Comparison of ENCODE assay signal across 16 cellular contexts in the genomic region with DNA sequence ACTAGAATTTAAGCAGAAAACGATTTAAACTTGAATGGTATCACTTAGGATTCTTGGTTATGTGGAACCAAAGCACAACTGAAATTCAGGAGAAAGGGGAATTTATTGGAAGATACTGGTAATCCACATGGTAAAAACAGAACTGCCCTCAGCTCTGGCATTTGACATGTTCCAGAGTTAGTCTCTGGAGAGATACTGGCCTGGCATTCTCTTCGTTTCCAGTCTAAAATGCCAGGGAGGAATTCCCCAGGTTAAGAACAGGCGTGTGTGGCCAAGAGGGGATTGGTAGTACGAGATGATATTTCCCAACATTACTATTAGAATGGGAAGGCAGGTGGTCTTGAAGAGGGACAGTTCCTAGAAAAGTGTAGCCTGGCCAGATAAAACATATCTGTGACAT.
DNase-seq lines count a peak whose midpoint lies in the region; ATAC-seq and TF ChIP-seq lines count a peak whose summit lies in the region.
"Had no signal": no experiment of that assay in that cellular context is flagged by ENCODE, and none has a peak within 500 bp of the region (broad histone marks: within the 10 kb centered on the region; RNA-seq: fewer than 3 reads in every experiment).

No MANE protein-coding gene starts in this region.

- no peaks in the 10 kb centered on the region for H3K9me2 ChIP-seq in hepatocyte (replicated peaks; ENCODE audit: insufficient read depth)

- H3K79me2 ChIP-seq in hepatocyte (no peaks in the 10 kb centered on the region), smooth muscle cell (ENCODE audit: low read depth) (peaks cover 53% of the 10 kb centered on the region)

- H3K9me3 ChIP-seq in gastroesophageal sphincter (no peaks in the 10 kb centered on the region), hepatocyte (ENCODE audit: low read depth) (no peaks in the 10 kb centered on the region), smooth muscle cell (replicated peaks; ENCODE audit: low read depth) (no peaks in the 10 kb centered on the region), body of pancreas (no peaks in the 10 kb centered on the region)
- H3K9me3 ChIP-seq: Caco-2 had no signal

- H3K4me3 ChIP-seq in gastroesophageal sphincter (no peak overlapping the region), hepatocyte (no peak overlapping the region), smooth muscle cell (no peak overlapping the region), body of pancreas (no peak overlapping the region)
- H3K4me3 ChIP-seq: BLaER1, GM12878, GM23248 had no signal

- H3K4me2 ChIP-seq in hepatocyte (no peak overlapping the region), smooth muscle cell (peak overlapping the region; percentile 23)
- H3K4me2 ChIP-seq: BLaER1 had no signal

- peak; percentile 79 for ATAC-seq in Right ventricle myocardium superior (ENCODE audit: poor library complexity)
- ATAC-seq in gastroesophageal sphincter = no peak
- no peak for ATAC-seq in body of pancreas
- ATAC-seq: GM12878 had no signal

- H3K4me1 ChIP-seq in gastroesophageal sphincter (peaks cover 0 to 5% (median 0%) of the 10 kb centered on the region in 3 donors), hepatocyte (ENCODE audit: insufficient read depth) (no peaks in the 10 kb centered on the region), smooth muscle cell (ENCODE audit: low read depth) (peaks cover 5% of the 10 kb centered on the region), body of pancreas (no peaks in the 10 kb centered on the region)
- H3K4me1 ChIP-seq: BLaER1 had no signal

- TF ChIP-seq EP300 in gastroesophageal sphincter (IDR thresholded peaks at IDR 0.05) = no peak

- DNase-seq in Right ventricle myocardium superior (no peak), cardiac septum (ENCODE audit: low spot score) (no peak), hepatocyte (ENCODE audit: low spot score) (no peak), smooth muscle cell (lab: John Stamatoyannopoulos, UW; ENCODE audit: unreplicated experiment) (no peak), DMS153 (lab: John Stamatoyannopoulos, UW) (no peak), GF-D8 (lab: John Stamatoyannopoulos, UW) (no peak), body of pancreas (no peak)
- DNase-seq: 8988T; AML-193; Caco-2; CD8-positive, alpha-beta memory T cell; DMS53; GM23248 had no signal

- intact Hi-C loops in Right ventricle myocardium superior (cut with DNase I) = no loop called here
- intact Hi-C loops in cardiac septum (cut with DNase I) = no loop called here
- intact Hi-C loops in body of pancreas (cut with DNase I) = no loop called here

- H3F3A ChIP-seq in smooth muscle cell (ENCODE audit: low read depth) = peaks cover 17% of the 10 kb centered on the region

- no peaks in the 10 kb centered on the region for H3K27me3 ChIP-seq in gastroesophageal sphincter
- no peaks in the 10 kb centered on the region for H3K27me3 ChIP-seq in hepatocyte
- no peaks in the 10 kb centered on the region for H3K27me3 ChIP-seq in smooth muscle cell (ENCODE audit: low read depth)
- no peaks in the 10 kb centered on the region for H3K27me3 ChIP-seq in body of pancreas
- H3K27me3 ChIP-seq: BLaER1 had no signal

- H3K9ac ChIP-seq in smooth muscle cell (ENCODE audit: low read depth) = no peak overlapping the region
- H3K9ac ChIP-seq: BLaER1, GM23248 had no signal

- 81 to 84% methylated on average over 3 to 4 of the region's 4 CpGs for WGBS in gastroesophageal sphincter (ENCODE audit: low coverage in 1 of 2), 2 donors
- WGBS in hepatocyte (ENCODE audit: low lambda C conversion rate, missing lambda C conversion rate) = 83% methylated on average over 4 of the region's 4 CpGs
- WGBS in smooth muscle cell (ENCODE audit: low lambda C conversion rate) = 45% methylated on average over 4 of the region's 4 CpGs
- 73 to 81% methylated on average over 4 of the region's 4 CpGs for WGBS in body of pancreas, 2 donors

- TF ChIP-seq POLR2A in gastroesophageal sphincter (IDR thresholded peaks at IDR 0.05) (no peak), body of pancreas (IDR thresholded peaks at IDR 0.05) (no peak)

- peaks cover 0 to 7% of the 10 kb centered on the region in 2 donors for H3K36me3 ChIP-seq in gastroesophageal sphincter
- no peaks in the 10 kb centered on the region for H3K36me3 ChIP-seq in hepatocyte (replicated peaks; ENCODE audit: insufficient read depth, low read depth)
- H3K36me3 ChIP-seq in smooth muscle cell (ENCODE audit: low read depth) = peaks cover 20% of the 10 kb centered on the region
- H3K36me3 ChIP-seq in body of pancreas (replicated peaks in 1 of 2; ENCODE audit: insufficient read depth in 1 of 2, low read depth in 2 of 2) = no peaks in the 10 kb centered on the region
- H3K36me3 ChIP-seq: BLaER1 had no signal

- H2AFZ ChIP-seq in hepatocyte (no peak overlapping the region), smooth muscle cell (ENCODE audit: low read depth) (no peak overlapping the region)
- H2AFZ ChIP-seq: GM23248 had no signal

- H3K27ac ChIP-seq in gastroesophageal sphincter (peak overlapping the region in 3 of 4 donors; percentile 27 to 56 (median 49)), hepatocyte (peak overlapping the region; percentile 22), smooth muscle cell (ENCODE audit: low read depth) (peak overlapping the region; percentile 51), body of pancreas (no peak overlapping the region)
- H3K27ac ChIP-seq: BLaER1, GM23248 had no signal

- H4K20me1 ChIP-seq in hepatocyte (ENCODE audit: insufficient read depth, poor library complexity, severe bottlenecking) (no peaks in the 10 kb centered on the region), smooth muscle cell (ENCODE audit: low read depth) (peaks cover 29% of the 10 kb centered on the region)
- H4K20me1 ChIP-seq: BLaER1 had no signal

- no peak for TF ChIP-seq CTCF in gastroesophageal sphincter (IDR thresholded peaks at IDR 0.05)
- TF ChIP-seq CTCF in hepatocyte (IDR thresholded peaks at IDR 0.05; ENCODE audit: poor library complexity) = no peak
- no peak for TF ChIP-seq CTCF in smooth muscle cell (IDR thresholded peaks at IDR 0.05; ENCODE audit: borderline replicate concordance, insufficient read depth, poor library complexity, severe bottlenecking)
- TF ChIP-seq CTCF in body of pancreas (IDR thresholded peaks at IDR 0.05) = no peak

Comparison
In these comparisons a context has a peak if more than half of its experiments do, and no peak if none do; other contexts are left out.
1. H3K27ac ChIP-seq: peak in gastroesophageal sphincter (3 of 4), hepatocyte (single experiment) and smooth muscle cell (single experiment); none in body of pancreas (0 of 4).